ENCODE assay signal across 8 cellular contexts in genomic region chr11:95925011-95925410, GRCh38. TPM values are rescaled to one million over a fixed set of nuclear protein-coding genes. Genes with fewer than 3 reads are reported as not detected.
DNase-seq lines count a peak whose midpoint lies in the region; ATAC-seq and TF ChIP-seq lines count a peak whose summit lies in the region.

No MANE protein-coding gene starts in this region.

- peak overlapping the region; percentile 82 for H3K27ac ChIP-seq in RWPE2 (ENCODE audit: poor library complexity, severe bottlenecking)
- H3K27ac ChIP-seq in smooth muscle cell (ENCODE audit: low read depth): peak overlapping the region; percentile 86

- H3K4me1 ChIP-seq in RWPE2 (ENCODE audit: insufficient read depth, poor library complexity, severe bottlenecking) (peaks cover 15% of the 10 kb centered on the region), smooth muscle cell (ENCODE audit: low read depth) (peaks cover 27% of the 10 kb centered on the region)

- H3K27me3 ChIP-seq in RWPE2 (ENCODE audit: insufficient read depth, poor library complexity, severe bottlenecking) (no peaks in the 10 kb centered on the region), smooth muscle cell (ENCODE audit: low read depth) (no peaks in the 10 kb centered on the region)

- DNase-seq in NOMO-1 treated with DMSO at 0.1 percent for 48 hours (lab: John Stamatoyannopoulos, UW; ENCODE audit: unreplicated experiment): peak; percentile 25
- no peak for DNase-seq in NOMO-1 treated with dmso at 0.1 percent for 144 hours (lab: John Stamatoyannopoulos, UW; ENCODE audit: unreplicated experiment)
- DNase-seq in RWPE2 (ENCODE audit: low spot score): no peak
- peak; percentile 74 for DNase-seq in fibroblast of pulmonary artery (ENCODE audit: low read depth)
- DNase-seq in smooth muscle cell (lab: John Stamatoyannopoulos, UW; ENCODE audit: unreplicated experiment): no peak
- no peak for DNase-seq in NCI-H1694 (lab: John Stamatoyannopoulos, UW)

- WGBS in smooth muscle cell (ENCODE audit: low lambda C conversion rate): 55% methylated on average over 5 of the region's 5 CpGs

- H3K9me3 ChIP-seq in RWPE2 (ENCODE audit: severe bottlenecking) (no peaks in the 10 kb centered on the region), smooth muscle cell (replicated peaks; ENCODE audit: low read depth) (no peaks in the 10 kb centered on the region)

- H3K36me3 ChIP-seq in RWPE2 (ENCODE audit: low read depth): no peaks in the 10 kb centered on the region
- no peaks in the 10 kb centered on the region for H3K36me3 ChIP-seq in smooth muscle cell (ENCODE audit: low read depth)

- peaks cover 34% of the 10 kb centered on the region for H3K79me2 ChIP-seq in smooth muscle cell (ENCODE audit: low read depth)

- H3K4me2 ChIP-seq in smooth muscle cell: peak overlapping the region; percentile 91

- no peak overlapping the region for H2AFZ ChIP-seq in smooth muscle cell (ENCODE audit: low read depth)

- H3K4me3 ChIP-seq in RWPE2 (ENCODE audit: severe bottlenecking): peak overlapping the region; percentile 84
- H3K4me3 ChIP-seq in fibroblast of pulmonary artery (replicated peaks; ENCODE audit: low read depth, low read length): peak overlapping the region; percentile 91
- H3K4me3 ChIP-seq in smooth muscle cell: peak overlapping the region; percentile 93

- no peaks in the 10 kb centered on the region for H3F3A ChIP-seq in smooth muscle cell (ENCODE audit: low read depth)

- TF ChIP-seq CTCF in RWPE2 (IDR thresholded peaks at IDR 0.05; ENCODE audit: poor library complexity, severe bottlenecking) (no peak), fibroblast of pulmonary artery (IDR thresholded peaks at IDR 0.05; ENCODE audit: low read length, missing control alignments) (no peak), smooth muscle cell (IDR thresholded peaks at IDR 0.05; ENCODE audit: borderline replicate concordance, insufficient read depth, poor library complexity, severe bottlenecking) (no peak)

- ATAC-seq in RWPE2 (ENCODE audit: low read depth) (peak; percentile 68), GM18868 (IDR thresholded peaks at IDR 0.05; ENCODE audit: unreplicated experiment) (no peak), HG03520 (IDR thresholded peaks at IDR 0.05; ENCODE audit: unreplicated experiment) (no peak)

- peak overlapping the region; percentile 92 for H3K9ac ChIP-seq in smooth muscle cell (ENCODE audit: low read depth)

- peaks cover under 1% of the 10 kb centered on the region for H4K20me1 ChIP-seq in smooth muscle cell (ENCODE audit: low read depth)

RNA-seq across cellular contexts. Expression of gene MTMR2, which starts 1.1 kb away (rescaled TPM):
- total RNA-seq in smooth muscle cell: 35.9 and 40.0 TPM in 2 replicates
- polyA plus RNA-seq in smooth muscle cell: 27.2 and 36.7 TPM in 2 replicates

Comparison
In these comparisons a context has a peak if more than half of its experiments do, and no peak if none do; other contexts are left out.
1. DNase-seq: peak in NOMO-1 treated with DMSO at 0.1 percent for 48 hours (single experiment) and fibroblast of pulmonary artery (single experiment); none in NOMO-1 treated with dmso at 0.1 percent for 144 hours (single experiment), RWPE2 (single experiment), smooth muscle cell (single experiment) and NCI-H1694 (single experiment).
2. Peak in every context shown above with its lines, with median percentiles within 50 percentile points of each other: H3K4me3 ChIP-seq.